In the genomic region with DNA sequence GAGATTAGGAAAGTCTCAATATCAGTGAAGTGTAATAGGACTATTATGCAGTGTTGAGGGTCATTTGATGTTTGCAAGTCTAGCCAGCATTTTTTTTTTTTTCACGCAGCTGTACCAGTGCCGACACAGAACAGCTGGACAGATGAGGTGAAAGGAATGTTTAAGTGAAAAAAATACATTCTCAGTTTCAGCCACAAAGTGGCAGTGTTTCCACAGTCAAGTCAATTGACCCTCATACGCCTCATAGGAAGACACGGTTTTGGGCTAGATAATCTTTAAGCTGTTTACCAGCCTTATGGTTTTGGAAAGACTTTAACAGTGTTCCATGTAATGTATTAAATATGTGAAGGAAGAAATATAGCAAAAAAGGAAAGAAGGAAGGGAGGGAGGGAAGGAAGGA, we compare ENCODE assay signal across 9 cellular contexts.
DNase-seq lines count a peak whose midpoint lies in the region; ATAC-seq, FAIRE-seq and TF ChIP-seq lines count a peak whose summit lies in the region.
"Had no signal": no experiment of that assay in that cellular context is flagged by ENCODE, and none has a peak within 500 bp of the region (broad histone marks: within the 10 kb centered on the region; RNA-seq: fewer than 3 reads in every experiment).

No MANE protein-coding gene starts in this region.

- H3K27me3 Mint-ChIP-seq in activated CD4-positive, alpha-beta T cell treated with anti-CD3 and anti-CD28 coated beads, Interleukin-2, amount 10 ng/mL, durations not matched to agents 24 days and 14 days: no peaks in the 10 kb centered on the region

- H3K4ac ChIP-seq in H1 (replicated peaks; ENCODE audit: insufficient read length, low read depth, low read length): no peak overlapping the region

- no peak overlapping the region for H3K27ac Mint-ChIP-seq in activated CD4-positive, alpha-beta T cell treated with anti-CD3 and anti-CD28 coated beads, Interleukin-2, amount 10 ng/mL, durations not matched to agents 24 days and 14 days
- H3K27ac Mint-ChIP-seq: T-helper 1 cell treated with Interleukin-12 subunit alpha and Interleukin-12 subunit beta and Interleukin-4 antibody, amounts not matched to agents 30 μg/mL and 1 μg/mL, for 36 hours had no signal

- H3K4me1 ChIP-seq in H1 (replicated peaks in 1 of 4; ENCODE audit: control insufficient read depth in 3 of 4, insufficient read depth in 4 of 4, low read length in 3 of 4): no peaks in the 10 kb centered on the region

- 0 out of 2 replicates have a peak overlapping the region, but pooled peaks have one; percentile 26 for H2AFZ ChIP-seq in H1 (ENCODE audit: low read length)

- no peaks in the 10 kb centered on the region for H3K23me2 ChIP-seq in H1 (ENCODE audit: low read depth, low read length)

- ATAC-seq in GM19035 (IDR thresholded peaks at IDR 0.05; ENCODE audit: unreplicated experiment): peak; percentile 97
- peak; percentile 98 for ATAC-seq in HG03097 (IDR thresholded peaks at IDR 0.05; ENCODE audit: low FRiP score, unreplicated experiment)

- H2BK120ac ChIP-seq in H1 (replicated peaks; ENCODE audit: low read depth, low read length): no peak overlapping the region

- no peak overlapping the region for H4K8ac ChIP-seq in H1 (ENCODE audit: extremely low read depth, insufficient read depth, low read length)

- no peak overlapping the region for H2BK12ac ChIP-seq in H1 (ENCODE audit: low read depth, low read length)

- H3K14ac ChIP-seq in H1 (ENCODE audit: insufficient read length): no peak overlapping the region

- H3K9ac ChIP-seq in H1 (replicated peaks in 1 of 4; ENCODE audit: extremely low read depth in 1 of 4, low read depth in 3 of 4, low read length in 3 of 4): no peak overlapping the region

- H3K23ac ChIP-seq in H1 (ENCODE audit: insufficient read length): no peak overlapping the region

- no peak overlapping the region for H3K4me3 ChIP-seq in H1 (ENCODE audit: extremely low read depth in 1 of 4, insufficient read depth in 2 of 4, low read depth in 3 of 4, low read length in 4 of 4)

- H3K79me1 ChIP-seq in H1 (ENCODE audit: low read depth, low read length): no peaks in the 10 kb centered on the region

- peak; percentile 87 to 88 for TF ChIP-seq RAD21 in H1 (IDR thresholded peaks at IDR 0.05 in 1 of 2, conservative IDR thresholded peaks at IDR 0.05 in 1 of 2; ENCODE audit: low read depth in 2 of 2, low read length in 2 of 2)

- no peak overlapping the region for H3K18ac ChIP-seq in H1 (ENCODE audit: extremely low read depth, low read length)

- no peaks in the 10 kb centered on the region for H3K27me3 ChIP-seq in H1 (replicated peaks in 1 of 4; ENCODE audit: control insufficient read depth in 3 of 4, extremely low read depth in 1 of 4, insufficient read depth in 3 of 4, low read length in 3 of 4)

- H3K9me3 ChIP-seq in H1 (ENCODE audit: insufficient read depth in 2 of 2, low read depth in 1 of 2, low read length in 1 of 2): no peaks in the 10 kb centered on the region

- peak; percentile 25 for DNase-seq in COLO668 (lab: John Stamatoyannopoulos, UW; ENCODE audit: unreplicated experiment)
- DNase-seq in NCI-H69 (lab: John Stamatoyannopoulos, UW): peak; percentile 57
- no peak for DNase-seq in H1 (ENCODE audit: low read depth in 1 of 2, low spot score in 2 of 2)
- DNase-seq in mucosa of gallbladder (ENCODE audit: low spot score): peak; percentile 20
- DNase-seq in activated CD4-positive, alpha-beta T cell treated with anti-CD3 and anti-CD28 coated beads, Interleukin-2, amount 10 ng/mL, durations not matched to agents 24 days and 14 days: no peak
- no peak for DNase-seq in stimulated activated CD4-positive, alpha-beta T cell treated with anti-CD3 and anti-CD28 coated beads, Interleukin-4, amount 100 ng/mL, for 1 hour

- H3K36me3 ChIP-seq in H1 (ENCODE audit: control insufficient read depth in 2 of 4, insufficient read depth in 4 of 4, low read length in 3 of 4): no peaks in the 10 kb centered on the region

- intact Hi-C loops in activated CD4-positive, alpha-beta T cell treated with anti-CD3 and anti-CD28 coated beads, Interleukin-2, amount 10 ng/mL, durations not matched to agents 24 days and 14 days (cut with micrococcal nuclease): loop anchor here (2.0 kb wide), 1 partner anchor 295 kb away; no protein-coding TSS in a partner anchor

- H3K4me3 Mint-ChIP-seq in activated CD4-positive, alpha-beta T cell treated with anti-CD3 and anti-CD28 coated beads, Interleukin-2, amount 10 ng/mL, durations not matched to agents 24 days and 14 days: no peak overlapping the region
- H3K4me3 Mint-ChIP-seq: T-helper 1 cell treated with Interleukin-12 subunit alpha and Interleukin-12 subunit beta and Interleukin-4 antibody, amounts not matched to agents 30 μg/mL and 1 μg/mL, for 36 hours had no signal

- H3K79me2 ChIP-seq in H1 (ENCODE audit: control insufficient read depth in 1 of 2, insufficient read depth in 2 of 2, low read length in 2 of 2): no peaks in the 10 kb centered on the region

- no peak overlapping the region for H2BK20ac ChIP-seq in H1 (ENCODE audit: low read length)

- no peak overlapping the region for H4K91ac ChIP-seq in H1 (replicated peaks; ENCODE audit: insufficient read length, low read length)

- TF ChIP-seq EP300 in H1 (IDR thresholded peaks at IDR 0.05; ENCODE audit: borderline replicate concordance in 1 of 2, low read depth in 2 of 2, low read length in 2 of 2): no peak

- WGBS in H1 (ENCODE audit: extremely low coverage in 1 of 2, insufficient coverage in 1 of 2, insufficient read length in 1 of 2, insufficient replicate concordance in 2 of 2, low coverage in 1 of 2, low lambda C conversion rate in 2 of 2, missing lambda C conversion rate in 1 of 2), 2 experiments: 59% methylated on average over 4 of the region's 4 CpGs; no CpG with 5 or more reads in 1 of the 2 experiments

- no peak overlapping the region for H2BK5ac ChIP-seq in H1 (ENCODE audit: low read depth, low read length)

- no peak for TF ChIP-seq POLR2A in H1 (IDR thresholded peaks at IDR 0.05; ENCODE audit: control extremely low read depth in 1 of 2, low read depth in 2 of 2, low read length in 2 of 2)

- POLR2A ChIA-PET in H1 (lab: Charles Lee; ENCODE audit: partially characterized antibody): no interaction called here

- no peaks in the 10 kb centered on the region for H3K4me1 Mint-ChIP-seq in activated CD4-positive, alpha-beta T cell treated with anti-CD3 and anti-CD28 coated beads, Interleukin-2, amount 10 ng/mL, durations not matched to agents 24 days and 14 days

- no peak overlapping the region for H3K27ac ChIP-seq in H1 (ENCODE audit: low read depth, low read length)

- CTCF ChIA-PET in H1 (lab: Charles Lee; ENCODE audit: partially characterized antibody): interaction anchor here (0.6 to 6.9 kb wide), 53 partner anchors 9 to 1177 kb away, joined by 3 to 70 read pairs (median 4); no protein-coding TSS in a partner anchor

- no peak overlapping the region for H3K4me2 ChIP-seq in H1 (ENCODE audit: insufficient read depth in 1 of 2, low read depth in 2 of 2, low read length in 2 of 2)

- no peak overlapping the region for H3K56ac ChIP-seq in H1 (replicated peaks; ENCODE audit: insufficient read length, low read depth, low read length)

- H2BK15ac ChIP-seq in H1 (ENCODE audit: low read length): no peak overlapping the region

- H4K5ac ChIP-seq in H1 (ENCODE audit: insufficient read length, low read depth, low read length): no peak overlapping the region

- no peaks in the 10 kb centered on the region for H4K20me1 ChIP-seq in H1 (replicated peaks in 1 of 2; ENCODE audit: control insufficient read depth in 1 of 2, insufficient read depth in 2 of 2, low read length in 2 of 2)

- no peaks in the 10 kb centered on the region for H3K36me3 Mint-ChIP-seq in activated CD4-positive, alpha-beta T cell treated with anti-CD3 and anti-CD28 coated beads, Interleukin-2, amount 10 ng/mL, durations not matched to agents 24 days and 14 days (ENCODE audit: low read depth)

- H3K9me3 Mint-ChIP-seq in activated CD4-positive, alpha-beta T cell treated with anti-CD3 and anti-CD28 coated beads, Interleukin-2, amount 10 ng/mL, durations not matched to agents 24 days and 14 days: no peaks in the 10 kb centered on the region
- H3K9me3 Mint-ChIP-seq: T-helper 1 cell treated with Interleukin-12 subunit alpha and Interleukin-12 subunit beta and Interleukin-4 antibody, amounts not matched to agents 30 μg/mL and 1 μg/mL, for 36 hours had no signal

- TF ChIP-seq CTCF in H1 (IDR thresholded peaks at IDR 0.05; ENCODE audit: control extremely low read depth in 1 of 3, insufficient read depth in 1 of 3, low read depth in 1 of 3, low read length in 3 of 3): peak in 2 of 3 experiments; percentile 42 to 69; a peak in 3 of 4 replicates

- no peak overlapping the region for H2AK5ac ChIP-seq in H1 (ENCODE audit: low read depth, low read length)

- peak; percentile 86 for FAIRE-seq in H1 (lab: Jason Lieb, UNC)

TF ChIP-seq in H1, 55 proteins besides CTCF, POLR2A, EP300 and RAD21:
- TF ChIP-seq CBX8 (IDR thresholded peaks at IDR 0.05; ENCODE audit: borderline replicate concordance, low read depth, low read length): no peak
- no peak for TF ChIP-seq CHD1 (IDR thresholded peaks at IDR 0.05; ENCODE audit: low read depth, low read length)
- TF ChIP-seq KDM5A (IDR thresholded peaks at IDR 0.05; ENCODE audit: low read length): no peak
- TF ChIP-seq, protein P1, sequence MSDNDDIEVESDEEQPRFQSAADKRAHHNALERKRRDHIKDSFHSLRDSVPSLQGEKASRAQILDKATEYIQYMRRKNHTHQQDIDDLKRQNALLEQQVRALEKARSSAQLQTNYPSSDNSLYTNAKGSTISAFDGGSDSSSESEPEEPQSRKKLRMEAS (IDR thresholded peaks at IDR 0.05): no peak
- no peak for TF ChIP-seq ASH2L (IDR thresholded peaks at IDR 0.05; ENCODE audit: low read length)

Comparison
In these comparisons a context has a peak if more than half of its experiments do, and no peak if none do; other contexts are left out.
1. DNase-seq: peak in COLO668 (single experiment), NCI-H69 (single experiment) and mucosa of gallbladder (single experiment); none in H1 (0 of 2), activated CD4-positive, alpha-beta T cell treated with anti-CD3 and anti-CD28 coated beads, Interleukin-2, amount 10 ng/mL, durations not matched to agents 24 days and 14 days (single experiment) and stimulated activated CD4-positive, alpha-beta T cell treated with anti-CD3 and anti-CD28 coated beads, Interleukin-4, amount 100 ng/mL, for 1 hour (single experiment).